18 cellular contexts compared by ENCODE assay signal in genomic region chr4:51835854-51836253, GRCh38. TPM values are rescaled to one million over a fixed set of nuclear protein-coding genes. Genes with fewer than 3 reads are reported as not detected.
DNase-seq lines count a peak whose midpoint lies in the region; ATAC-seq and TF ChIP-seq lines count a peak whose summit lies in the region.
"Had no signal": no experiment of that assay in that cellular context is flagged by ENCODE, and none has a peak within 500 bp of the region (broad histone marks: within the 10 kb centered on the region; RNA-seq: fewer than 3 reads in every experiment).

No MANE protein-coding gene starts in this region.

- H3K36me3 ChIP-seq in BE2C = no peaks in the 10 kb centered on the region
- no peaks in the 10 kb centered on the region for H3K36me3 ChIP-seq in GM23338 (ENCODE audit: insufficient read depth)
- no peaks in the 10 kb centered on the region for H3K36me3 ChIP-seq in neural progenitor cell
- H3K36me3 ChIP-seq in gastroesophageal sphincter = no peaks in the 10 kb centered on the region
- H3K36me3 ChIP-seq: SJSA1 had no signal

- DNase-seq in BE2C (peak; percentile 65), GM23338 (ENCODE audit: low spot score) (no peak), SK-N-DZ (ENCODE audit: low spot score) (peak; percentile 83), neural progenitor cell (ENCODE audit: low spot score) (peak; percentile 32)
- DNase-seq: Caco-2; CD8-positive, alpha-beta T cell; DMS79 treated with DMSO at 0.1 percent for 48 hours; NCI-H1048; NCI-H1694 treated with DMSO at 0.1 percent for 48 hours; NCI-H2081; NCI-H2227 treated with DMSO at 0.1 percent for 48 hours had no signal

- H3K4me1 Mint-ChIP-seq in GM23338 = peaks cover 6% of the 10 kb centered on the region; the same call in 2 of the 3 replicates
- H3K4me1 Mint-ChIP-seq in neural progenitor cell = peaks cover 33% of the 10 kb centered on the region
- H3K4me1 Mint-ChIP-seq in stimulated activated memory B cell treated with anti-CD40 and anti-IgM and Interleukin-4, amounts not matched to agents 10 μg/mL and 1 μg/mL and 100 μg/mL, for 72 hours = no peaks in the 10 kb centered on the region
- H3K4me1 Mint-ChIP-seq: IgD-negative memory B cell had no signal

- H3K4me1 ChIP-seq in BE2C (peaks cover 25% of the 10 kb centered on the region), GM23338 (ENCODE audit: insufficient read depth) (no peaks in the 10 kb centered on the region; the same call in 1 of the 2 replicates), neural progenitor cell (peaks cover 31% of the 10 kb centered on the region), gastroesophageal sphincter (no peaks in the 10 kb centered on the region)
- H3K4me1 ChIP-seq: Caco-2, SJSA1 had no signal

- H3K9me3 ChIP-seq in BE2C (no peaks in the 10 kb centered on the region), neural progenitor cell (ENCODE audit: low read depth) (no peaks in the 10 kb centered on the region), gastroesophageal sphincter (no peaks in the 10 kb centered on the region)
- H3K9me3 ChIP-seq: Caco-2, SJSA1 had no signal

- H3F3A ChIP-seq in GM23338 (replicated peaks; ENCODE audit: low read depth) = no peaks in the 10 kb centered on the region
- H3F3A ChIP-seq in neural progenitor cell (ENCODE audit: low read depth) = peaks cover 15% of the 10 kb centered on the region

- H3K36me3 Mint-ChIP-seq in GM23338 (ENCODE audit: low read depth) (no peaks in the 10 kb centered on the region), neural progenitor cell (no peaks in the 10 kb centered on the region)
- no peaks in the 10 kb centered on the region for H3K36me3 Mint-ChIP-seq in stimulated activated memory B cell treated with anti-CD40 and anti-IgM and Interleukin-4, amounts not matched to agents 10 μg/mL and 1 μg/mL and 100 μg/mL, for 72 hours
- H3K36me3 Mint-ChIP-seq: CD8-positive, alpha-beta T cell; IgD-negative memory B cell had no signal

- TF ChIP-seq EP300 in gastroesophageal sphincter (IDR thresholded peaks at IDR 0.05) = no peak

- no peak overlapping the region for H3K27ac ChIP-seq in GM23338 (ENCODE audit: low read depth)
- H3K27ac ChIP-seq in neural progenitor cell = no peak overlapping the region
- H3K27ac ChIP-seq in gastroesophageal sphincter = no peak overlapping the region
- H3K27ac ChIP-seq: C4-2B, HL-60, SJSA1 had no signal

- H3K9me2 ChIP-seq in GM23338 (ENCODE audit: insufficient read depth) = no peaks in the 10 kb centered on the region

- H4K20me1 ChIP-seq in GM23338 (replicated peaks; ENCODE audit: insufficient read depth) (no peaks in the 10 kb centered on the region), neural progenitor cell (ENCODE audit: low read depth) (no peaks in the 10 kb centered on the region)

- TF ChIP-seq CTCF in BE2C (IDR thresholded peaks at IDR 0.05; ENCODE audit: low read depth, low read length) (no peak), GM23338 (conservative IDR thresholded peaks at IDR 0.05; ENCODE audit: low read depth in 2 of 2) (no peak), neural progenitor cell (IDR thresholded peaks at IDR 0.05) (no peak), gastroesophageal sphincter (IDR thresholded peaks at IDR 0.05) (no peak)

- TF ChIP-seq POLR2A in gastroesophageal sphincter (IDR thresholded peaks at IDR 0.05) = no peak

- no peak overlapping the region for H3K4me3 Mint-ChIP-seq in GM23338
- no peak overlapping the region for H3K4me3 Mint-ChIP-seq in neural progenitor cell
- H3K4me3 Mint-ChIP-seq in stimulated activated memory B cell treated with anti-CD40 and anti-IgM and Interleukin-4, amounts not matched to agents 10 μg/mL and 1 μg/mL and 100 μg/mL, for 72 hours = no peak overlapping the region
- H3K4me3 Mint-ChIP-seq: CD8-positive, alpha-beta T cell; IgD-negative memory B cell had no signal

- H3K27me3 ChIP-seq in BE2C (no peaks in the 10 kb centered on the region), GM23338 (ENCODE audit: insufficient read depth) (peaks cover 5% of the 10 kb centered on the region), neural progenitor cell (no peaks in the 10 kb centered on the region), gastroesophageal sphincter (peaks cover 4% of the 10 kb centered on the region)
- H3K27me3 ChIP-seq: SJSA1 had no signal

- H3K9me3 Mint-ChIP-seq in GM23338 = no peaks in the 10 kb centered on the region
- no peaks in the 10 kb centered on the region for H3K9me3 Mint-ChIP-seq in neural progenitor cell
- H3K9me3 Mint-ChIP-seq in stimulated activated memory B cell treated with anti-CD40 and anti-IgM and Interleukin-4, amounts not matched to agents 10 μg/mL and 1 μg/mL and 100 μg/mL, for 72 hours = no peaks in the 10 kb centered on the region
- H3K9me3 Mint-ChIP-seq: CD8-positive, alpha-beta T cell; IgD-negative memory B cell had no signal

- no peaks in the 10 kb centered on the region for H3K79me2 ChIP-seq in GM23338 (replicated peaks; ENCODE audit: insufficient read depth)
- no peaks in the 10 kb centered on the region for H3K79me2 ChIP-seq in neural progenitor cell (ENCODE audit: low read depth)

- peaks cover 2% of the 10 kb centered on the region for H3K27me3 Mint-ChIP-seq in GM23338 (ENCODE audit: insufficient read depth, low read depth, poor library complexity)
- peaks cover 10% of the 10 kb centered on the region for H3K27me3 Mint-ChIP-seq in neural progenitor cell (ENCODE audit: insufficient read depth, low read depth)
- H3K27me3 Mint-ChIP-seq in stimulated activated memory B cell treated with anti-CD40 and anti-IgM and Interleukin-4, amounts not matched to agents 10 μg/mL and 1 μg/mL and 100 μg/mL, for 72 hours = peaks cover 16% of the 10 kb centered on the region
- H3K27me3 Mint-ChIP-seq: IgD-negative memory B cell had no signal

- H2AFZ ChIP-seq in GM23338 (peak overlapping the region; percentile 63; the same call in 1 of the 2 replicates), neural progenitor cell (replicated peaks) (peak overlapping the region; percentile 76)

- H3K4me3 ChIP-seq in BE2C (ENCODE audit: low read depth, low read length) (no peak overlapping the region), GM23338 (no peak overlapping the region), neural progenitor cell (no peak overlapping the region), gastroesophageal sphincter (no peak overlapping the region)
- H3K4me3 ChIP-seq: SJSA1 had no signal

- ATAC-seq in GM23338 = no peak
- no peak for ATAC-seq in gastroesophageal sphincter
- ATAC-seq in HG03045 (IDR thresholded peaks at IDR 0.05; ENCODE audit: unreplicated experiment) = no peak
- ATAC-seq in stimulated activated memory B cell treated with anti-CD40 and anti-IgM and Interleukin-4, amounts not matched to agents 10 μg/mL and 1 μg/mL and 100 μg/mL, for 72 hours = no peak
- ATAC-seq: CD8-positive, alpha-beta T cell had no signal

- H3K27ac Mint-ChIP-seq in GM23338 (no peak overlapping the region), neural progenitor cell (no peak overlapping the region)
- H3K27ac Mint-ChIP-seq in stimulated activated memory B cell treated with anti-CD40 and anti-IgM and Interleukin-4, amounts not matched to agents 10 μg/mL and 1 μg/mL and 100 μg/mL, for 72 hours = no peak overlapping the region
- H3K27ac Mint-ChIP-seq: CD8-positive, alpha-beta T cell; IgD-negative memory B cell had no signal

- WGBS in gastroesophageal sphincter (ENCODE audit: low coverage in 1 of 2), 2 donors = 42 to 43% methylated on average over 1 of the region's 1 CpG

- H3K4me2 ChIP-seq in GM23338 = no peak overlapping the region
- peak overlapping the region; percentile 47 for H3K4me2 ChIP-seq in neural progenitor cell

- no peak overlapping the region for H3K9ac ChIP-seq in neural progenitor cell

TF ChIP-seq in GM23338, 12 proteins besides CTCF, POLR2A, EP300 and RAD21 (continues in another document):
- no peak for TF ChIP-seq REST (IDR thresholded peaks at IDR 0.05; ENCODE audit: unreplicated experiment)
- no peak for TF ChIP-seq JUNB (IDR thresholded peaks at IDR 0.05; ENCODE audit: unreplicated experiment)
- no peak for TF ChIP-seq ETS1 (IDR thresholded peaks at IDR 0.05)
- no peak for TF ChIP-seq NANOG (IDR thresholded peaks at IDR 0.05; ENCODE audit: borderline replicate concordance)

RNA-seq across cellular contexts. Expression of gene DCUN1D4, which starts 7.1 kb away (rescaled TPM):
- polyA plus RNA-seq in BE2C (2012; ENCODE audit: insufficient read depth, insufficient read length, low read depth) = 25.6 TPM
- 37.9 and 54.8 TPM in 2 replicates for total RNA-seq in GM23338 (2014; rRNA removed; shearing (Covaris generic))
- polyA plus RNA-seq in GM23338 (2016; fragmentation: Nextera tagmentation; extraction: Ambion mirVana) = 23.1 and 26.1 TPM in 2 replicates
- polyA plus RNA-seq in SK-N-DZ (2014; cell fraction: cytosol; rRNA removed) = 34.3 and 34.7 TPM in 2 replicates
- polyA plus RNA-seq in SK-N-DZ (2014; cell fraction: nucleus; rRNA removed) = 93.5 and 120 TPM in 2 replicates
- total RNA-seq in neural progenitor cell (ENCODE audit: low replicate concordance) = 98.7 and 180 TPM in 2 replicates
- total RNA-seq in gastroesophageal sphincter = 10 to 100 TPM; 48.9 to 81.9 (median 51.0) TPM
